9 cellular contexts compared by ENCODE assay signal in genomic region chr2:54497738-54498680, GRCh38. TPM values are rescaled to one million over a fixed set of nuclear protein-coding genes. Genes with fewer than 3 reads are reported as not detected.
DNase-seq lines count a peak whose midpoint lies in the region; ATAC-seq, FAIRE-seq and TF ChIP-seq lines count a peak whose summit lies in the region.
"Had no signal": no experiment of that assay in that cellular context is flagged by ENCODE, and none has a peak within 500 bp of the region (broad histone marks: within the 10 kb centered on the region; RNA-seq: fewer than 3 reads in every experiment).

No MANE protein-coding gene starts in this region.

- no peak overlapping the region for H3K27ac Mint-ChIP-seq in neural progenitor cell
- no peak overlapping the region for H3K27ac Mint-ChIP-seq in activated T-helper 2 cell treated with anti-CD3 and anti-CD28 coated beads, Interferon-gamma antibody, Interleukin-2, Interleukin-4, amounts not matched to agents 10 μg/mL and 5 μg/mL and 100 μg/mL, durations not matched to agents 14 hours and 24 hours and 36 hours
- no peak overlapping the region for H3K27ac Mint-ChIP-seq in CD4-positive, alpha-beta memory T cell

- intact Hi-C loops in activated T-helper 2 cell treated with anti-CD3 and anti-CD28 coated beads, Interferon-gamma antibody, Interleukin-2, Interleukin-4, amounts not matched to agents 10 μg/mL and 5 μg/mL and 100 μg/mL, durations not matched to agents 14 hours and 24 hours and 36 hours (cut with micrococcal nuclease): no loop called here
- intact Hi-C loops in CD4-positive, alpha-beta memory T cell (cut with micrococcal nuclease): no loop called here

- H3K27me3 Mint-ChIP-seq in neural progenitor cell (ENCODE audit: insufficient read depth, low read depth): peaks cover 8% of the 10 kb centered on the region
- peaks cover 36% of the 10 kb centered on the region for H3K27me3 Mint-ChIP-seq in activated T-helper 2 cell treated with anti-CD3 and anti-CD28 coated beads, Interferon-gamma antibody, Interleukin-2, Interleukin-4, amounts not matched to agents 10 μg/mL and 5 μg/mL and 100 μg/mL, durations not matched to agents 14 hours and 24 hours and 36 hours (ENCODE audit: low read depth)
- peaks cover 10% of the 10 kb centered on the region in 2 donors for H3K27me3 Mint-ChIP-seq in CD4-positive, alpha-beta memory T cell

- no peaks in the 10 kb centered on the region for H3K79me2 ChIP-seq in neural progenitor cell (ENCODE audit: low read depth)

- H3K4me1 Mint-ChIP-seq in neural progenitor cell: peaks cover 5% of the 10 kb centered on the region
- no peaks in the 10 kb centered on the region for H3K4me1 Mint-ChIP-seq in activated T-helper 2 cell treated with anti-CD3 and anti-CD28 coated beads, Interferon-gamma antibody, Interleukin-2, Interleukin-4, amounts not matched to agents 10 μg/mL and 5 μg/mL and 100 μg/mL, durations not matched to agents 14 hours and 24 hours and 36 hours (ENCODE audit: low read depth)
- H3K4me1 Mint-ChIP-seq in CD4-positive, alpha-beta memory T cell: no peaks in the 10 kb centered on the region

- TF ChIP-seq CTCF in neural progenitor cell (IDR thresholded peaks at IDR 0.05): peak; percentile 29

- no peak overlapping the region for H2AFZ ChIP-seq in neural progenitor cell (replicated peaks)

- H3K9me3 Mint-ChIP-seq in neural progenitor cell: no peaks in the 10 kb centered on the region
- H3K9me3 Mint-ChIP-seq in activated T-helper 2 cell treated with anti-CD3 and anti-CD28 coated beads, Interferon-gamma antibody, Interleukin-2, Interleukin-4, amounts not matched to agents 10 μg/mL and 5 μg/mL and 100 μg/mL, durations not matched to agents 14 hours and 24 hours and 36 hours: no peaks in the 10 kb centered on the region
- H3K9me3 Mint-ChIP-seq in CD4-positive, alpha-beta memory T cell: no peaks in the 10 kb centered on the region

- no peaks in the 10 kb centered on the region for H3K27me3 ChIP-seq in neural progenitor cell
- no peaks in the 10 kb centered on the region for H3K27me3 ChIP-seq in CD4-positive, alpha-beta memory T cell (ENCODE audit: insufficient read depth, low read length)

- POLR2A ChIA-PET in CD4-positive, alpha-beta memory T cell (lab: Charles Lee; ENCODE audit: partially characterized antibody): no interaction called here

- ATAC-seq in esophagus mucosa (peak; percentile 45), HG02870 (IDR thresholded peaks at IDR 0.05; ENCODE audit: unreplicated experiment) (no peak)

- CTCF ChIA-PET in CD4-positive, alpha-beta memory T cell (lab: Charles Lee; ENCODE audit: partially characterized antibody): interaction anchor here (0.8 to 1.3 kb wide), 3 partner anchors 25 to 391 kb away, joined by 3 to 4 read pairs (median 4); no protein-coding TSS in a partner anchor

- H3F3A ChIP-seq in neural progenitor cell (ENCODE audit: low read depth): no peaks in the 10 kb centered on the region

- no peak overlapping the region for H3K4me3 Mint-ChIP-seq in neural progenitor cell
- no peak overlapping the region for H3K4me3 Mint-ChIP-seq in activated T-helper 2 cell treated with anti-CD3 and anti-CD28 coated beads, Interferon-gamma antibody, Interleukin-2, Interleukin-4, amounts not matched to agents 10 μg/mL and 5 μg/mL and 100 μg/mL, durations not matched to agents 14 hours and 24 hours and 36 hours (ENCODE audit: low read depth)
- no peak overlapping the region for H3K4me3 Mint-ChIP-seq in CD4-positive, alpha-beta memory T cell

- H3K36me3 ChIP-seq in neural progenitor cell: no peaks in the 10 kb centered on the region
- no peaks in the 10 kb centered on the region for H3K36me3 ChIP-seq in CD4-positive, alpha-beta memory T cell (ENCODE audit: insufficient read depth, low read length)

- H3K4me2 ChIP-seq in neural progenitor cell: no peak overlapping the region

- H3K4me3 ChIP-seq in neural progenitor cell: no peak overlapping the region
- H3K4me3 ChIP-seq in CD4-positive, alpha-beta memory T cell (ENCODE audit: low read length in 2 of 2): no peak overlapping the region

- H4K20me1 ChIP-seq in neural progenitor cell (ENCODE audit: low read depth): no peaks in the 10 kb centered on the region

- peaks cover 3% of the 10 kb centered on the region for H3K4me1 ChIP-seq in neural progenitor cell
- no peaks in the 10 kb centered on the region for H3K4me1 ChIP-seq in CD4-positive, alpha-beta memory T cell (ENCODE audit: insufficient read depth, low read length)

- no peak for TF ChIP-seq POLR2A in GM12892 (IDR thresholded peaks at IDR 0.05; ENCODE audit: low read depth, low read length)

- H3K27ac ChIP-seq in neural progenitor cell: no peak overlapping the region
- H3K27ac ChIP-seq in CD4-positive, alpha-beta memory T cell (ENCODE audit: low read depth, low read length): no peak overlapping the region
- H3K27ac ChIP-seq: epithelial cell of prostate had no signal

- no peaks in the 10 kb centered on the region for H3K9me3 ChIP-seq in neural progenitor cell (ENCODE audit: low read depth)
- no peaks in the 10 kb centered on the region for H3K9me3 ChIP-seq in CD4-positive, alpha-beta memory T cell (ENCODE audit: control insufficient read depth in 1 of 2, low read length in 2 of 2)

- no peak overlapping the region for H3K9ac ChIP-seq in neural progenitor cell

- no peaks in the 10 kb centered on the region for H3K36me3 Mint-ChIP-seq in neural progenitor cell
- no peaks in the 10 kb centered on the region for H3K36me3 Mint-ChIP-seq in activated T-helper 2 cell treated with anti-CD3 and anti-CD28 coated beads, Interferon-gamma antibody, Interleukin-2, Interleukin-4, amounts not matched to agents 10 μg/mL and 5 μg/mL and 100 μg/mL, durations not matched to agents 14 hours and 24 hours and 36 hours (ENCODE audit: low read depth)
- H3K36me3 Mint-ChIP-seq in CD4-positive, alpha-beta memory T cell: no peaks in the 10 kb centered on the region

- DNase-seq in EH (ENCODE audit: low read depth) (peak; percentile 37), NCI-H345 (lab: John Stamatoyannopoulos, UW) (peak; percentile 67), neural progenitor cell (ENCODE audit: low spot score) (peak; percentile 35), GM12892 (ENCODE audit: insufficient read length) (no peak)
- DNase-seq in activated T-helper 2 cell treated with anti-CD3 and anti-CD28 coated beads, Interferon-gamma antibody, Interleukin-2, Interleukin-4, amounts not matched to agents 10 μg/mL and 5 μg/mL and 100 μg/mL, durations not matched to agents 14 hours and 24 hours and 36 hours (ENCODE audit: low spot score): no peak
- no peak for DNase-seq in CD4-positive, alpha-beta memory T cell

- FAIRE-seq in GM12892 (lab: Jason Lieb, UNC): no peak

RNA-seq across cellular contexts. Expression of gene SPTBN1, which starts 41.9 kb away (rescaled TPM):
- total RNA-seq in esophagus mucosa (77.2 TPM), neural progenitor cell (ENCODE audit: low replicate concordance) (91.3 and 94.2 TPM in 2 replicates)
- polyA plus RNA-seq in GM12892 (2012; ENCODE audit: missing spikeins): 51.8 TPM
- 67.9 and 70.3 TPM in 2 replicates for total RNA-seq in activated T-helper 2 cell treated with anti-CD3 and anti-CD28 coated beads, Interferon-gamma antibody, Interleukin-2, Interleukin-4, amounts not matched to agents 10 μg/mL and 5 μg/mL and 100 μg/mL, durations not matched to agents 14 hours and 24 hours and 36 hours
- 100 to 1,000 TPM; 112 to 121 TPM for total RNA-seq in CD4-positive, alpha-beta memory T cell
- polyA plus RNA-seq in CD4-positive, alpha-beta memory T cell: 10 to 100 TPM in 1 of 2 donors, 1 to 10 TPM in 1; 2.9 to 62.1 TPM

Comparison
In these comparisons a context has a peak if more than half of its experiments do, and no peak if none do; other contexts are left out.
1. DNase-seq: peak in EH (single experiment), NCI-H345 (single experiment) and neural progenitor cell (single experiment); none in GM12892 (single experiment), activated T-helper 2 cell treated with anti-CD3 and anti-CD28 coated beads, Interferon-gamma antibody, Interleukin-2, Interleukin-4, amounts not matched to agents 10 μg/mL and 5 μg/mL and 100 μg/mL, durations not matched to agents 14 hours and 24 hours and 36 hours (single experiment) and CD4-positive, alpha-beta memory T cell (0 of 5).